8 cellular contexts compared by ENCODE assay signal in genomic region chr11:57460756-57461749, GRCh38. TPM values are rescaled to one million over a fixed set of nuclear protein-coding genes. Genes with fewer than 3 reads are reported as not detected.
DNase-seq lines count a peak whose midpoint lies in the region; ATAC-seq and TF ChIP-seq lines count a peak whose summit lies in the region.

No MANE protein-coding gene starts in this region.

- peak; percentile 4 for ATAC-seq in T-helper 17 cell
- no peak for ATAC-seq in GM21390 (IDR thresholded peaks at IDR 0.05; ENCODE audit: unreplicated experiment)
- ATAC-seq in HG03439 (IDR thresholded peaks at IDR 0.05; ENCODE audit: unreplicated experiment): no peak

- H3K9me3 Mint-ChIP-seq in activated naive CD8-positive, alpha-beta T cell (ENCODE audit: low read depth): no peaks in the 10 kb centered on the region
- H3K9me3 Mint-ChIP-seq in activated naive CD8-positive, alpha-beta T cell treated with anti-CD3 and anti-CD28 coated beads for 36 hours: no peaks in the 10 kb centered on the region
- H3K9me3 Mint-ChIP-seq in immature natural killer cell: no peaks in the 10 kb centered on the region
- no peaks in the 10 kb centered on the region for H3K9me3 Mint-ChIP-seq in type B pancreatic cell

- no peak for DNase-seq in activated naive CD8-positive, alpha-beta T cell treated with anti-CD3 and anti-CD28 coated beads for 36 hours
- DNase-seq in T-helper 17 cell (peak in 1 of 3 donors; percentile 16), immature natural killer cell (no peak), type B pancreatic cell (ENCODE audit: extremely low spot score, unreplicated experiment) (no peak), posterior vena cava (ENCODE audit: low spot score) (no peak)

- peaks cover 29% of the 10 kb centered on the region for H3K4me1 Mint-ChIP-seq in activated naive CD8-positive, alpha-beta T cell (ENCODE audit: low read depth)
- peaks cover 21% of the 10 kb centered on the region for H3K4me1 Mint-ChIP-seq in activated naive CD8-positive, alpha-beta T cell treated with anti-CD3 and anti-CD28 coated beads for 36 hours
- H3K4me1 Mint-ChIP-seq in T-helper 17 cell (peaks cover 23% of the 10 kb centered on the region), immature natural killer cell (peaks cover 37 to 43% of the 10 kb centered on the region in 2 donors), type B pancreatic cell (ENCODE audit: unreplicated experiment) (peaks cover 28% of the 10 kb centered on the region)

- no peak for TF ChIP-seq CTCF in type B pancreatic cell (conservative IDR thresholded peaks at IDR 0.05)

- H3K27ac Mint-ChIP-seq in activated naive CD8-positive, alpha-beta T cell: no peak overlapping the region
- no peak overlapping the region for H3K27ac Mint-ChIP-seq in activated naive CD8-positive, alpha-beta T cell treated with anti-CD3 and anti-CD28 coated beads for 36 hours
- H3K27ac Mint-ChIP-seq in T-helper 17 cell: peak overlapping the region; percentile 53
- H3K27ac Mint-ChIP-seq in immature natural killer cell: peak overlapping the region in 1 of 6 donors; percentile 26
- no peak overlapping the region for H3K27ac Mint-ChIP-seq in type B pancreatic cell

- H3K36me3 Mint-ChIP-seq in activated naive CD8-positive, alpha-beta T cell: no peaks in the 10 kb centered on the region
- H3K36me3 Mint-ChIP-seq in activated naive CD8-positive, alpha-beta T cell treated with anti-CD3 and anti-CD28 coated beads for 36 hours: no peaks in the 10 kb centered on the region
- peaks cover 5% of the 10 kb centered on the region for H3K36me3 Mint-ChIP-seq in T-helper 17 cell (ENCODE audit: low read depth)
- no peaks in the 10 kb centered on the region for H3K36me3 Mint-ChIP-seq in immature natural killer cell
- no peaks in the 10 kb centered on the region for H3K36me3 Mint-ChIP-seq in type B pancreatic cell

- intact Hi-C loops in posterior vena cava (cut with DNase I): loop anchor here in 1 of 2 donors (10.0 kb wide), 1 partner anchor 64 kb away; no protein-coding TSS in a partner anchor

- H3K27me3 Mint-ChIP-seq in activated naive CD8-positive, alpha-beta T cell: peaks cover 11% of the 10 kb centered on the region
- H3K27me3 Mint-ChIP-seq in activated naive CD8-positive, alpha-beta T cell treated with anti-CD3 and anti-CD28 coated beads for 36 hours: peaks cover 48% of the 10 kb centered on the region
- H3K27me3 Mint-ChIP-seq in T-helper 17 cell: peaks cover 31% of the 10 kb centered on the region
- H3K27me3 Mint-ChIP-seq in immature natural killer cell (ENCODE audit: low read depth in 3 of 3): peaks cover 10 to 38% (median 25%) of the 10 kb centered on the region in 3 donors
- peaks cover 77% of the 10 kb centered on the region for H3K27me3 Mint-ChIP-seq in type B pancreatic cell

- H3K4me3 Mint-ChIP-seq in activated naive CD8-positive, alpha-beta T cell: peak overlapping the region; percentile 59
- H3K4me3 Mint-ChIP-seq in activated naive CD8-positive, alpha-beta T cell treated with anti-CD3 and anti-CD28 coated beads for 36 hours: no peak overlapping the region
- H3K4me3 Mint-ChIP-seq in T-helper 17 cell: peak overlapping the region; percentile 85
- peak overlapping the region; percentile 38 to 63 (median 44) for H3K4me3 Mint-ChIP-seq in immature natural killer cell
- peak overlapping the region; percentile 74 for H3K4me3 Mint-ChIP-seq in type B pancreatic cell

- H3K9me3 ChIP-seq in T-helper 17 cell (ENCODE audit: control insufficient read depth, low read length, poor library complexity, severe bottlenecking): no peaks in the 10 kb centered on the region

RNA-seq across cellular contexts. Expression of gene RTN4RL2, which starts 0.7 kb away (rescaled TPM):
- total RNA-seq in activated naive CD8-positive, alpha-beta T cell treated with anti-CD3 and anti-CD28 coated beads for 36 hours: under 1 TPM; 0.43 to 0.44 TPM
- total RNA-seq in T-helper 17 cell (under 1 TPM in 1 of 2 donors, not detected in 1; 0.23 TPM), type B pancreatic cell (ENCODE audit: low replicate concordance) (8.6 and 10.4 TPM in 2 replicates), posterior vena cava (1 to 10 TPM; 2.0 to 2.9 TPM)
- under 1 TPM; 0.38 to 0.71 (median 0.68) TPM for polyA plus RNA-seq in immature natural killer cell

RNA-seq across cellular contexts. Expression of gene SLC43A3, which starts 34.1 kb away (rescaled TPM):
- 100 to 1,000 TPM; 331 to 348 TPM for total RNA-seq in activated naive CD8-positive, alpha-beta T cell treated with anti-CD3 and anti-CD28 coated beads for 36 hours
- total RNA-seq in T-helper 17 cell (10 to 100 TPM; 12.1 to 13.8 TPM), type B pancreatic cell (ENCODE audit: low replicate concordance) (14.0 and 20.4 TPM in 2 replicates), posterior vena cava (10 to 100 TPM; 72.6 to 84.7 TPM)
- polyA plus RNA-seq in immature natural killer cell: 10 to 100 TPM; 11.4 to 17.1 (median 12.4) TPM

RNA-seq across cellular contexts. Expression of gene SLC43A1, which starts 54.4 kb away (rescaled TPM):
- 10 to 100 TPM; 36.8 to 37.1 TPM for total RNA-seq in activated naive CD8-positive, alpha-beta T cell treated with anti-CD3 and anti-CD28 coated beads for 36 hours
- total RNA-seq in T-helper 17 cell (1 to 10 TPM; 7.8 to 8.0 TPM), type B pancreatic cell (ENCODE audit: low replicate concordance) (19.0 and 20.8 TPM in 2 replicates), posterior vena cava (10 to 100 TPM in 1 of 2 donors, 1 to 10 TPM in 1; 8.1 to 11.5 TPM)
- 10 to 100 TPM; 15.8 to 20.3 (median 17.5) TPM for polyA plus RNA-seq in immature natural killer cell
